In the genomic region with DNA sequence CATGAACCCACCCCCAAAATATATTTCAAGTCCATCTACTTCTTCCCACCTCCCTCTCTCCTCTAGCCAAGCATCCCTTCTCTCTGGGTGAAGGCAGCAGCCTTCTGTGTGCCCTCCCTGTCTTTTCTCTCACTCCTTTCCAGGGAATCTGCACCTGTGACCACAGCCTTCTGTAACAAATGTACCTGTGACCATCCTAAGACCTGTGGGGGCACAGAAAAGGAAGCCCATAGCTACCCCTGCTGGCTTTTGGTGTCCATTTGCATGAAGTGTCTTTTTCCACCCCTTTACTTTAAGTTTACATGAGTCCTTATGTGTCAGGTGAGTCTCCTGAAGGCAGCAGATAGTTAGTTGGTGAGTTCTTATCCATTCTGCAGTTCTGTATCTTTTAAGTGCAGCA, we compare ENCODE assay signal across 14 cellular contexts. TPM values are rescaled to one million over a fixed set of nuclear protein-coding genes. Genes with fewer than 3 reads are reported as not detected.
DNase-seq lines count a peak whose midpoint lies in the region; ATAC-seq and TF ChIP-seq lines count a peak whose summit lies in the region.
"Had no signal": no experiment of that assay in that cellular context is flagged by ENCODE, and none has a peak within 500 bp of the region (broad histone marks: within the 10 kb centered on the region; RNA-seq: fewer than 3 reads in every experiment).

No MANE protein-coding gene starts in this region.

- H3K27me3 ChIP-seq in SK-N-SH (ENCODE audit: insufficient read depth) (peaks cover 17% of the 10 kb centered on the region; the same call in 1 of the 2 replicates), HCT116 (ENCODE audit: insufficient read depth, low read length) (peaks cover 17% of the 10 kb centered on the region; the same call in 1 of the 2 replicates)

- H3K9me2 ChIP-seq in SK-N-SH: no peaks in the 10 kb centered on the region
- H3K9me2 ChIP-seq in HCT116 (ENCODE audit: insufficient read depth): no peaks in the 10 kb centered on the region

- CTCF ChIA-PET in SK-N-SH (lab: Yijun Ruan, JAX): interaction anchor here (1.1 to 1.2 kb wide), 2 partner anchors 180 to 181 kb away, joined by 3 to 5 read pairs; no protein-coding TSS in a partner anchor
- CTCF ChIA-PET in HCT116 (lab: Charles Lee): interaction anchor here (1.0 to 1.3 kb wide), 2 partner anchors 181 to 206 kb away, joined by 4 read pairs; no protein-coding TSS in a partner anchor
- CTCF ChIA-PET in WTC11 (lab: Charles Lee): interaction anchor here (1.6 kb wide), 1 partner anchor 324 kb away, joined by 3 read pairs; no protein-coding TSS in a partner anchor

- H3K27me3 Mint-ChIP-seq in WTC11 (ENCODE audit: low read depth) (no peaks in the 10 kb centered on the region; the same call in 1 of the 2 replicates), natural killer cell (ENCODE audit: low read depth in 2 of 2) (no peaks in the 10 kb centered on the region), immature natural killer cell (ENCODE audit: low read depth in 3 of 3) (peaks cover 0 to 8% (median 3%) of the 10 kb centered on the region in 3 donors)

- H3K4me1 Mint-ChIP-seq in WTC11 (peaks cover 15% of the 10 kb centered on the region), natural killer cell (peaks cover 41 to 45% of the 10 kb centered on the region in 2 donors), immature natural killer cell (peaks cover 35% of the 10 kb centered on the region in 2 donors)

- TF ChIP-seq EP300 in SK-N-SH (IDR thresholded peaks at IDR 0.05; ENCODE audit: borderline replicate concordance in 1 of 2, low read depth in 1 of 2, low read length in 1 of 2): no peak

- no TSS peak for BruUV-seq in HCT116 (replicated peaks; lab: Mats Ljungman, UMichigan)

- H3K36me3 ChIP-seq in SK-N-SH (replicated peaks in 1 of 2; ENCODE audit: control insufficient read depth in 1 of 2, insufficient read depth in 2 of 2, low read length in 1 of 2): no peaks in the 10 kb centered on the region
- H3K36me3 ChIP-seq in HCT116 (ENCODE audit: control insufficient read depth in 1 of 2, insufficient read depth in 2 of 2, low read length in 2 of 2): no peaks in the 10 kb centered on the region

- no peaks in the 10 kb centered on the region for H3F3A ChIP-seq in SK-N-SH (replicated peaks; ENCODE audit: insufficient read depth)

- TF ChIP-seq POLR2A in HCT116 (IDR thresholded peaks at IDR 0.05; ENCODE audit: borderline replicate concordance, extremely low read depth, insufficient read depth, insufficient read length): no peak

- POLR2A ChIA-PET in SK-N-SH (lab: Yijun Ruan, JAX): no interaction called here
- POLR2A ChIA-PET in HCT116 (lab: Charles Lee): no interaction called here
- POLR2A ChIA-PET in WTC11 (lab: Charles Lee): no interaction called here

- ATAC-seq in SK-N-SH treated with all-trans-retinoic acid at 6 μM for 48 hours (no peak; the same call in 2 of the 3 replicates), HCT116 (peak; percentile 67), WTC11 (peak; percentile 56), natural killer cell (no peak)
- ATAC-seq: Right ventricle myocardium inferior had no signal

- no peak for TF ChIP-seq CTCF in SK-N-SH (IDR thresholded peaks at IDR 0.05)
- peak; percentile 21 to 53 (median 27); a peak in 2 of 6 replicates for TF ChIP-seq CTCF in HCT116 (IDR thresholded peaks at IDR 0.05 in 2 of 3, conservative IDR thresholded peaks at IDR 0.05 in 1 of 3; ENCODE audit: borderline replicate concordance in 1 of 3, insufficient read depth in 1 of 3, low read depth in 2 of 3, low read length in 2 of 3)
- TF ChIP-seq CTCF in WTC11 (IDR thresholded peaks at IDR 0.05): no peak
- TF ChIP-seq CTCF in natural killer cell (IDR thresholded peaks at IDR 0.05): no peak

- H4K20me1 ChIP-seq in SK-N-SH (ENCODE audit: insufficient read depth) (no peaks in the 10 kb centered on the region), HCT116 (ENCODE audit: insufficient read depth) (no peaks in the 10 kb centered on the region)

- H3K9ac ChIP-seq in SK-N-SH: no peak overlapping the region
- no peak overlapping the region for H3K9ac ChIP-seq in HCT116 (ENCODE audit: low read length)

- H3K4me3 ChIP-seq in SK-N-SH (ENCODE audit: low read depth in 2 of 2, low read length in 1 of 2) (no peak overlapping the region), HCT116 (replicated peaks in 1 of 2; ENCODE audit: low read depth in 1 of 2, low read length in 2 of 2) (no peak overlapping the region)

- H2AFZ ChIP-seq in SK-N-SH (ENCODE audit: low read depth) (no peak overlapping the region), HCT116 (ENCODE audit: low read depth, low read length, poor library complexity, severe bottlenecking) (no peak overlapping the region)

- H3K36me3 Mint-ChIP-seq in WTC11 (no peaks in the 10 kb centered on the region), natural killer cell (peaks cover 6% of the 10 kb centered on the region), immature natural killer cell (peaks cover 0 to 17% (median 8%) of the 10 kb centered on the region in 3 donors)
- H3K36me3 Mint-ChIP-seq: activated naive CD8-positive, alpha-beta T cell treated with anti-CD3 and anti-CD28 coated beads for 36 hours had no signal

- TF ChIP-seq RAD21 in SK-N-SH (IDR thresholded peaks at IDR 0.05; ENCODE audit: low read length) (peak; percentile 47), HCT116 (IDR thresholded peaks at IDR 0.05; ENCODE audit: low read depth) (peak; percentile 71)

- H3K4me3 Mint-ChIP-seq in WTC11: no peak overlapping the region
- H3K4me3 Mint-ChIP-seq in natural killer cell: no peak overlapping the region
- H3K4me3 Mint-ChIP-seq in immature natural killer cell: no peak overlapping the region
- H3K4me3 Mint-ChIP-seq: activated naive CD8-positive, alpha-beta T cell treated with anti-CD3 and anti-CD28 coated beads for 36 hours had no signal

- H3K4me1 ChIP-seq in SK-N-SH (ENCODE audit: control insufficient read depth in 1 of 2, insufficient read depth in 2 of 2, low read depth in 1 of 2, low read length in 1 of 2): peaks cover 0 to 7% of the 10 kb centered on the region in 2 experiments; a peak in 1 of 4 replicates
- peaks cover 0 to 7% of the 10 kb centered on the region in 2 experiments; a peak in 2 of 4 replicates for H3K4me1 ChIP-seq in HCT116 (ENCODE audit: control insufficient read depth in 1 of 2, insufficient read depth in 2 of 2, low read length in 2 of 2)

- H3K9me3 Mint-ChIP-seq in WTC11 (no peaks in the 10 kb centered on the region), natural killer cell (no peaks in the 10 kb centered on the region), immature natural killer cell (no peaks in the 10 kb centered on the region)
- H3K9me3 Mint-ChIP-seq: activated naive CD8-positive, alpha-beta T cell treated with anti-CD3 and anti-CD28 coated beads for 36 hours had no signal

- H3K27ac Mint-ChIP-seq in WTC11 (no peak overlapping the region), natural killer cell (peak overlapping the region; percentile 3 to 93), immature natural killer cell (peak overlapping the region in 2 of 6 donors; percentile 23 to 42)
- H3K27ac Mint-ChIP-seq: activated naive CD8-positive, alpha-beta T cell treated with anti-CD3 and anti-CD28 coated beads for 36 hours had no signal

- no peak overlapping the region for H3K27ac ChIP-seq in SK-N-SH (ENCODE audit: low read depth in 2 of 2, low read length in 1 of 2)
- no peak overlapping the region for H3K27ac ChIP-seq in HCT116 (ENCODE audit: low read depth, low read length)

- H3K79me2 ChIP-seq in SK-N-SH (ENCODE audit: insufficient read depth): no peaks in the 10 kb centered on the region
- H3K79me2 ChIP-seq in HCT116 (ENCODE audit: insufficient read depth, low read length): no peaks in the 10 kb centered on the region

- DNase-seq in SK-N-SH (no peak), HCT116 (ENCODE audit: low read depth, low spot score) (peak; percentile 7), WTC11 (ENCODE audit: low spot score) (no peak), natural killer cell (no peak), NCI-H226 (no peak), immature natural killer cell (no peak), pons (ENCODE audit: low spot score) (no peak)
- DNase-seq: activated naive CD8-positive, alpha-beta T cell treated with anti-CD3 and anti-CD28 coated beads for 36 hours; central memory CD4-positive, alpha-beta T cell; HCEC 1CT; kidney glomerular epithelial cell; stimulated activated CD4-positive, alpha-beta T cell treated with anti-CD3 and anti-CD28 coated beads, Interleukin-2, amount 100 ng/mL, for 24 hours had no signal

- H3K4me2 ChIP-seq in SK-N-SH (no peak overlapping the region), HCT116 (ENCODE audit: low read length) (no peak overlapping the region)

- RAD21 ChIA-PET in HCT116 (lab: Charles Lee; ENCODE audit: low non-redundant PET in 1 of 2, low total read pairs in 2 of 2, uncharacterized antibody in 2 of 2, unreplicated experiment in 2 of 2): no interaction called here

- H3K9me3 ChIP-seq in SK-N-SH (no peaks in the 10 kb centered on the region), HCT116 (ENCODE audit: control insufficient read depth in 1 of 2, insufficient read depth in 1 of 2, low read depth in 1 of 2, low read length in 2 of 2) (no peaks in the 10 kb centered on the region)

- intact Hi-C loops in HCT116 (cut with micrococcal nuclease) (loop anchor here (2.0 kb wide), 1 partner anchor 180 kb away; no protein-coding TSS in a partner anchor), natural killer cell (cut with micrococcal nuclease) (no loop called here)

TF ChIP-seq in SK-N-SH, 30 proteins besides CTCF, POLR2A, EP300 and RAD21 (continues in another document):
- no peak for TF ChIP-seq EZH2phosphoT487 (IDR thresholded peaks at IDR 0.05; ENCODE audit: borderline replicate concordance, low read depth)

TF ChIP-seq in SK-N-SH treated with all-trans-retinoic acid at 6 μM for 48 hours, 23 proteins besides CTCF, POLR2A, EP300 and RAD21 (continues in another document):
- no peak for TF ChIP-seq PPARA (CRISPR knock-in tag; IDR thresholded peaks at IDR 0.05; ENCODE audit: borderline replicate concordance)

TF ChIP-seq in HCT116, 20 proteins besides CTCF, POLR2A, EP300 and RAD21 (continues in another document):
- no peak for TF ChIP-seq SP1 (IDR thresholded peaks at IDR 0.05; ENCODE audit: low read depth)

RNA-seq across cellular contexts. Expression of gene TBXAS1, which starts 2.0 kb away (rescaled TPM):
- 4.4 and 4.8 TPM in 2 replicates for polyA plus RNA-seq in SK-N-SH (2012; rRNA removed)
- polyA plus RNA-seq in SK-N-SH (2012; cell fraction: cytosol; rRNA removed): 4.2 and 4.6 TPM in 2 replicates
- polyA plus RNA-seq in SK-N-SH (2012; cell fraction: nucleus; rRNA removed): 6.4 and 13.3 TPM in 2 replicates
- 1.4 TPM for total RNA-seq in HCT116 (2021; ENCODE audit: unreplicated experiment)
- polyA plus RNA-seq in HCT116 (2012): 0.65 and 0.94 TPM in 2 replicates
- 0.82 to 2.6 TPM (median 2.3 TPM) in 3 replicates for total RNA-seq in WTC11 (2021)
- total RNA-seq in natural killer cell: 100 to 1,000 TPM in 1 of 3 donors, 10 to 100 TPM in 2; 72.7 to 110 (median 88.7) TPM
- 10 to 100 TPM; 59.6 to 93.3 (median 68.7) TPM for polyA plus RNA-seq in immature natural killer cell

RNA-seq across cellular contexts. Expression of gene HIPK2, which starts 49.2 kb away (rescaled TPM):
- polyA plus RNA-seq in SK-N-SH (2012; rRNA removed): 9.2 and 14.2 TPM in 2 replicates
- polyA plus RNA-seq in SK-N-SH (2012; cell fraction: cytosol; rRNA removed): 10.7 and 13.4 TPM in 2 replicates
- polyA plus RNA-seq in SK-N-SH (2012; cell fraction: nucleus; rRNA removed): 15.8 and 18.8 TPM in 2 replicates
- 49.5 TPM for total RNA-seq in HCT116 (2021; ENCODE audit: unreplicated experiment)
- polyA plus RNA-seq in HCT116 (2012): 17.1 TPM in 2 replicates
- 20.8 to 25.3 TPM (median 21.3 TPM) in 3 replicates for total RNA-seq in WTC11 (2021)
- 100 to 1,000 TPM; 127 to 145 (median 144) TPM for total RNA-seq in natural killer cell
- 10 to 100 TPM in 1 of 3 donors, 1 to 10 TPM in 2; 3.5 to 14.2 (median 3.7) TPM for polyA plus RNA-seq in immature natural killer cell

Comparison
In these comparisons a context has a peak if more than half of its experiments do, and no peak if none do; other contexts are left out.
1. CTCF ChIP-seq: peak in HCT116 (3 of 3); none in SK-N-SH (single experiment), WTC11 (single experiment) and natural killer cell (single experiment).
2. ATAC-seq: peak in HCT116 (single experiment) and WTC11 (single experiment); none in SK-N-SH treated with all-trans-retinoic acid at 6 μM for 48 hours (single experiment) and natural killer cell (0 of 3).
3. RNA of gene TBXAS1, which starts 2.0 kb away (total RNA-seq): 72.7 to 110 TPM in natural killer cell; 0.82 to 2.6 TPM in WTC11 and 1.4 TPM in HCT116 (single experiment); every median in the first group is over 10 times any median in the second.